ENCODE assay signal across 18 cellular contexts in genomic region chr2:31382452-31383120, GRCh38. TPM values are rescaled to one million over a fixed set of nuclear protein-coding genes. Genes with fewer than 3 reads are reported as not detected.
DNase-seq lines count a peak whose midpoint lies in the region; ATAC-seq and TF ChIP-seq lines count a peak whose summit lies in the region.
"Had no signal": no experiment of that assay in that cellular context is flagged by ENCODE, and none has a peak within 500 bp of the region (broad histone marks: within the 10 kb centered on the region; RNA-seq: fewer than 3 reads in every experiment).

No MANE protein-coding gene starts in this region.

- CTCF ChIA-PET in activated CD4-positive, alpha-beta T cell treated with anti-CD3 and anti-CD28 coated beads, Interleukin-2, amount 10 ng/mL, durations not matched to agents 7 days and 5 days (lab: Charles Lee): interaction anchor here (0.9 kb wide), 1 partner anchor 14 kb away, joined by 3 read pairs; no protein-coding TSS in a partner anchor

- no peaks in the 10 kb centered on the region for H3K9me3 Mint-ChIP-seq in activated CD4-positive, alpha-beta T cell treated with anti-CD3 and anti-CD28 coated beads, Interleukin-2, amount 10 ng/mL, durations not matched to agents 7 days and 5 days
- no peaks in the 10 kb centered on the region for H3K9me3 Mint-ChIP-seq in T-helper 1 cell treated with Interleukin-12 subunit alpha and Interleukin-12 subunit beta and Interleukin-4 antibody, amounts not matched to agents 30 μg/mL and 1 μg/mL, for 36 hours
- H3K9me3 Mint-ChIP-seq in type B pancreatic cell: no peaks in the 10 kb centered on the region
- H3K9me3 Mint-ChIP-seq: activated T-helper 2 cell treated with anti-CD3 and anti-CD28 coated beads, Interferon-gamma antibody, Interleukin-2, Interleukin-4, amounts not matched to agents 10 μg/mL and 5 μg/mL and 100 μg/mL, durations not matched to agents 14 hours and 24 hours and 36 hours; mesothelial cell of epicardium had no signal

- peaks cover 39% of the 10 kb centered on the region for H3K4me1 Mint-ChIP-seq in activated CD4-positive, alpha-beta T cell treated with anti-CD3 and anti-CD28 coated beads, Interleukin-2, amount 10 ng/mL, durations not matched to agents 7 days and 5 days
- peaks cover 26% of the 10 kb centered on the region for H3K4me1 Mint-ChIP-seq in T-helper 1 cell treated with Interleukin-12 subunit alpha and Interleukin-12 subunit beta and Interleukin-4 antibody, amounts not matched to agents 30 μg/mL and 1 μg/mL, for 36 hours (ENCODE audit: low read depth)
- H3K4me1 Mint-ChIP-seq in type B pancreatic cell (ENCODE audit: unreplicated experiment): no peaks in the 10 kb centered on the region

- ATAC-seq in foreskin keratinocyte (no peak), GM19324 (IDR thresholded peaks at IDR 0.05; ENCODE audit: low FRiP score, unreplicated experiment) (no peak)
- ATAC-seq: K562 had no signal

- H3K27me3 Mint-ChIP-seq in activated CD4-positive, alpha-beta T cell treated with anti-CD3 and anti-CD28 coated beads, Interleukin-2, amount 10 ng/mL, durations not matched to agents 7 days and 5 days: no peaks in the 10 kb centered on the region
- no peaks in the 10 kb centered on the region for H3K27me3 Mint-ChIP-seq in T-helper 1 cell treated with Interleukin-12 subunit alpha and Interleukin-12 subunit beta and Interleukin-4 antibody, amounts not matched to agents 30 μg/mL and 1 μg/mL, for 36 hours (ENCODE audit: low read depth)
- H3K27me3 Mint-ChIP-seq in type B pancreatic cell: peaks cover 3% of the 10 kb centered on the region

- POLR2A ChIA-PET in activated CD4-positive, alpha-beta T cell treated with anti-CD3 and anti-CD28 coated beads, Interleukin-2, amount 10 ng/mL, durations not matched to agents 7 days and 5 days (lab: Charles Lee): interaction anchor here (0.6 kb wide), 1 partner anchor 50 kb away, joined by 4 read pairs; no protein-coding TSS in a partner anchor

- H3K4me3 Mint-ChIP-seq in activated CD4-positive, alpha-beta T cell treated with anti-CD3 and anti-CD28 coated beads, Interleukin-2, amount 10 ng/mL, durations not matched to agents 7 days and 5 days: no peak overlapping the region
- no peak overlapping the region for H3K4me3 Mint-ChIP-seq in T-helper 1 cell treated with Interleukin-12 subunit alpha and Interleukin-12 subunit beta and Interleukin-4 antibody, amounts not matched to agents 30 μg/mL and 1 μg/mL, for 36 hours
- no peak overlapping the region for H3K4me3 Mint-ChIP-seq in type B pancreatic cell
- H3K4me3 Mint-ChIP-seq: mesothelial cell of epicardium had no signal

- H3K36me3 Mint-ChIP-seq in activated CD4-positive, alpha-beta T cell treated with anti-CD3 and anti-CD28 coated beads, Interleukin-2, amount 10 ng/mL, durations not matched to agents 7 days and 5 days (ENCODE audit: low read depth): no peaks in the 10 kb centered on the region
- H3K36me3 Mint-ChIP-seq in T-helper 1 cell treated with Interleukin-12 subunit alpha and Interleukin-12 subunit beta and Interleukin-4 antibody, amounts not matched to agents 30 μg/mL and 1 μg/mL, for 36 hours (ENCODE audit: low read depth): peaks cover 2% of the 10 kb centered on the region
- H3K36me3 Mint-ChIP-seq in type B pancreatic cell: no peaks in the 10 kb centered on the region

- no peaks in the 10 kb centered on the region for H3K27me3 ChIP-seq in foreskin keratinocyte
- H3K27me3 ChIP-seq: Peyer's patch, suprapubic skin had no signal

- TF ChIP-seq CTCF in foreskin keratinocyte (conservative IDR thresholded peaks at IDR 0.05) (no peak), type B pancreatic cell (conservative IDR thresholded peaks at IDR 0.05) (no peak)

- peaks cover 47% of the 10 kb centered on the region for H3K4me1 ChIP-seq in foreskin keratinocyte
- H3K4me1 ChIP-seq: Peyer's patch had no signal

- DNase-seq in activated CD4-positive, alpha-beta T cell treated with anti-CD3 and anti-CD28 coated beads, Interleukin-2, amount 10 ng/mL, durations not matched to agents 7 days and 5 days: no peak
- no peak for DNase-seq in activated CD4-positive, alpha-beta T cell treated with anti-CD3 and anti-CD28 coated beads for 1 hour
- DNase-seq in foreskin keratinocyte: peak in 1 of 2 donors; percentile 23
- DNase-seq in type B pancreatic cell (ENCODE audit: extremely low spot score, unreplicated experiment): peak; percentile 34
- no peak for DNase-seq in activated gamma-delta T cell treated with Interleukin-2 at 50 U/mL for 16 hours
- no peak for DNase-seq in stimulated activated CD4-positive, alpha-beta T cell treated with anti-CD3 and anti-CD28 coated beads, Interleukin-12 subunit alpha, Interleukin-12 subunit beta, amount 100 ng/mL, for 4 hours
- DNase-seq: 8988T, Calu3, NCI-H187 treated with DMSO at 0.1 percent for 48 hours, NCI-H524 treated with DMSO at 0.1 percent for 48 hours, Peyer's patch had no signal

- peak overlapping the region; percentile 100 for H3K27ac ChIP-seq in foreskin keratinocyte
- H3K27ac ChIP-seq: Peyer's patch, suprapubic skin had no signal

- H3K27ac Mint-ChIP-seq in activated CD4-positive, alpha-beta T cell treated with anti-CD3 and anti-CD28 coated beads, Interleukin-2, amount 10 ng/mL, durations not matched to agents 7 days and 5 days: peak overlapping the region; percentile 50
- H3K27ac Mint-ChIP-seq in T-helper 1 cell treated with Interleukin-12 subunit alpha and Interleukin-12 subunit beta and Interleukin-4 antibody, amounts not matched to agents 30 μg/mL and 1 μg/mL, for 36 hours: peak overlapping the region; percentile 20
- no peak overlapping the region for H3K27ac Mint-ChIP-seq in type B pancreatic cell
- H3K27ac Mint-ChIP-seq: mesothelial cell of epicardium had no signal

RNA-seq across cellular contexts. Expression of gene XDH, which starts 32.0 kb away (rescaled TPM):
- total RNA-seq in activated CD4-positive, alpha-beta T cell treated with anti-CD3 and anti-CD28 coated beads, Interleukin-2, amount 10 ng/mL, durations not matched to agents 7 days and 5 days: under 1 TPM; 0.15 to 0.17 TPM
- 19.3 and 23.6 TPM in 2 replicates for total RNA-seq in foreskin keratinocyte
- 6.6 and 7.7 TPM in 2 replicates for polyA plus RNA-seq in foreskin keratinocyte
- 2.5 and 7.7 TPM in 2 replicates for total RNA-seq in type B pancreatic cell (ENCODE audit: low replicate concordance)
- total RNA-seq: activated T-helper 2 cell treated with anti-CD3 and anti-CD28 coated beads, Interferon-gamma antibody, Interleukin-2, Interleukin-4, amounts not matched to agents 10 μg/mL and 5 μg/mL and 100 μg/mL, durations not matched to agents 14 hours and 24 hours and 36 hours; cardiac septum had no signal
